In the genomic region with DNA sequence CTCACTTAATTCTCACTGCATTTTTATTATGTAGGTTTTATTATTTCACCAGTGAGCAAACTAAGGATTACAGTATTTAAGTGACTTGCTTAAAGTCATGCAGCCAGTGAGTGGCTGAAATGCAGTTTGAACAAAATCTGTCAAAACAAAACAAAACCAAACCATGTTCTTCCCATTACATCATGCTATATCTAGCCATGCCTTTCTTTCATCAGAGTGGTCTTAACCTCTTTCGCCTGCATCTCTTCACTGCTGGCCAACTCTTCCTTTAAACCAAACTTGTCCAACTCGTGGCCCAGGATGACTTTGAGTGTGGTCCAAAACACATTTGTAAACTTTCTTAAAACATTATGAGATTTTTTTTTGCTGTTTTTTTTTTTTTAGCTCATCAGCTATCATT, we compare ENCODE assay signal across 19 cellular contexts.
A peak's percentile ranks its signal among the peaks of the same experiment; 100 is the strongest.
DNase-seq lines count a peak whose midpoint lies in the region; ATAC-seq and TF ChIP-seq lines count a peak whose summit lies in the region.
"Had no signal": no experiment of that assay in that cellular context is flagged by ENCODE, and none has a peak within 500 bp of the region (broad histone marks: within the 10 kb centered on the region; RNA-seq: fewer than 3 reads in every experiment).

No MANE protein-coding gene starts in this region.

- DNase-seq in WTC11 (ENCODE audit: low spot score) (no peak), chondrocyte (ENCODE audit: low spot score) (no peak), fibroblast of villous mesenchyme (ENCODE audit: low read depth) (peak; percentile 7), T-cell (no peak), hepatic stellate cell (ENCODE audit: low spot score) (no peak), Right ventricle myocardium inferior (ENCODE audit: missing footprints) (no peak), head of caudate nucleus (no peak)
- DNase-seq: BE2C; DMS53; EL; GF-D8; NCI-H1092 treated with DMSO at 0.1 percent for 48 hours; NCI-H1436 treated with DMSO at 0.1 percent for 48 hours; NCI-H1930; NCI-H345; NCI-H774; NK-92 treated with Interleukin-12 subunit alpha and Interleukin-12 subunit beta, amount 100 ng/mL, for 24 hours had no signal

- TF ChIP-seq CTCF in WTC11 (IDR thresholded peaks at IDR 0.05): no peak
- TF ChIP-seq CTCF in chondrocyte (IDR thresholded peaks at IDR 0.05): no peak
- TF ChIP-seq CTCF in fibroblast of villous mesenchyme (IDR thresholded peaks at IDR 0.05; ENCODE audit: insufficient read depth, low read depth, low read length): no peak

- H3K4me3 Mint-ChIP-seq in WTC11 (no peak overlapping the region), chondrocyte (ENCODE audit: unreplicated experiment) (no peak overlapping the region), T-cell (no peak overlapping the region)

- ATAC-seq in WTC11 (no peak), T-cell (replicated peaks in 1 of 4) (no peak), Right ventricle myocardium inferior (no peak)
- ATAC-seq: K562 had no signal

- CTCF ChIA-PET in WTC11 (lab: Charles Lee): no interaction called here
- CTCF ChIA-PET in T-cell (lab: Charles Lee): interaction anchor here in 1 of 2 donors (0.6 kb wide), 1 partner anchor 46 kb away, joined by 4 read pairs; no protein-coding TSS in a partner anchor

- intact Hi-C loops in Right ventricle myocardium inferior (cut with DNase I) (loop anchor here (10.0 kb wide), 1 partner anchor 219 kb away; the partner anchor contains the start of gene PCDH7), head of caudate nucleus (cut with DNase I) (no loop called here)

- H3K9me3 Mint-ChIP-seq in WTC11 (no peaks in the 10 kb centered on the region), chondrocyte (ENCODE audit: low read depth) (no peaks in the 10 kb centered on the region), T-cell (peaks cover 5 to 9% (median 7%) of the 10 kb centered on the region in 3 donors)

- H3K27me3 Mint-ChIP-seq in WTC11 (ENCODE audit: low read depth) (no peaks in the 10 kb centered on the region; the same call in 1 of the 2 replicates), chondrocyte (ENCODE audit: low read depth) (no peaks in the 10 kb centered on the region), T-cell (no peaks in the 10 kb centered on the region)

- H3K27ac Mint-ChIP-seq in WTC11 (peak overlapping the region; percentile 19; the same call in 1 of the 2 replicates), chondrocyte (ENCODE audit: unreplicated experiment) (peak overlapping the region; percentile 8), T-cell (no peak overlapping the region)

- H3K4me3 ChIP-seq in fibroblast of villous mesenchyme (ENCODE audit: low read depth, low read length): no peak overlapping the region
- H3K4me3 ChIP-seq: K562, SJSA1 had no signal

- peaks cover 7% of the 10 kb centered on the region for H3K4me1 Mint-ChIP-seq in WTC11
- peaks cover 30% of the 10 kb centered on the region for H3K4me1 Mint-ChIP-seq in chondrocyte (ENCODE audit: low read depth)
- H3K4me1 Mint-ChIP-seq in T-cell: no peaks in the 10 kb centered on the region

- POLR2A ChIA-PET in WTC11 (lab: Charles Lee): interaction anchor here (0.6 kb wide), 1 partner anchor 237 kb away, joined by 3 read pairs; no protein-coding TSS in a partner anchor
- POLR2A ChIA-PET in T-cell (lab: Charles Lee): no interaction called here

- H3K36me3 Mint-ChIP-seq in WTC11 (no peaks in the 10 kb centered on the region), chondrocyte (ENCODE audit: low read depth) (no peaks in the 10 kb centered on the region), T-cell (no peaks in the 10 kb centered on the region)

TF ChIP-seq in WTC11, 78 proteins besides CTCF, POLR2A, EP300 and RAD21:
- TF ChIP-seq ETV6 (CRISPR knock-in tag; IDR thresholded peaks at IDR 0.05) (no peak), CBFB (CRISPR knock-in tag; IDR thresholded peaks at IDR 0.05; ENCODE audit: low read depth) (no peak)

Comparison
In these comparisons a context has a peak if more than half of its experiments do, and no peak if none do; other contexts are left out.
1. H3K27ac Mint-ChIP-seq: peak in WTC11 (single experiment) and chondrocyte (single experiment); none in T-cell (0 of 2).